Comparison of ENCODE assay signal across 17 cellular contexts in the genomic region with DNA sequence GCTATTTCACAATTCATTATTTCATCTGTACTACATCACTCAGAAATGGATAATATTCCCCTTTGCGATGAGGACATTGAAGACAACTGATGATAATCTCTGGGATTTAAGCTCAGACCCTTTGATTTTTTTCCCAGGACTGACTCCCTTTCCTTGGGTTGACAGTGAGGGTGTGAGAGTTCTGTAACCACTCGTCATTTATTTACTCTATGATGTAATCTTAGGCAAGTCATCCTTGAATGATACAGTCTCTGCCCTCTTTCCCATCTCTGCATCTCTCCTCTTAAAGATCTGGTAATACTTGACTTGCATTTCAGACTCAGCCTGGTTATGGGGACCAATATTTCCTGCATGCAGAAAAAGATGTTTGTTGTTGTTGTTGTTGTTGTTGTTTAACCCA.
DNase-seq lines count a peak whose midpoint lies in the region; ATAC-seq and TF ChIP-seq lines count a peak whose summit lies in the region.
"Had no signal": no experiment of that assay in that cellular context is flagged by ENCODE, and none has a peak within 500 bp of the region (broad histone marks: within the 10 kb centered on the region; RNA-seq: fewer than 3 reads in every experiment).

No MANE protein-coding gene starts in this region.

- ATAC-seq in GM18873 (IDR thresholded peaks at IDR 0.05; ENCODE audit: low FRiP score, unreplicated experiment) = no peak
- ATAC-seq in activated T-helper 17 cell treated with anti-CD3 and anti-CD28 coated beads, Interleukin-2, amount 50 U/mL, for 72 hours (replicated peaks) = no peak
- ATAC-seq: A549, K562 had no signal

- DNase-seq in DMS53 treated with DMSO at 0.1 percent for 48 hours (lab: John Stamatoyannopoulos, UW; ENCODE audit: unreplicated experiment) (peak; percentile 2), LNCaP clone FGC (ENCODE audit: low read depth) (peak; percentile 4), mammary epithelial cell (peak; percentile 36), mesenchymal stem cell (peak; percentile 48), SKM-1 (lab: John Stamatoyannopoulos, UW; ENCODE audit: unreplicated experiment) (no peak), NCI-H2107 (lab: John Stamatoyannopoulos, UW) (no peak)
- DNase-seq: H9, NCI-H1436 treated with DMSO at 0.1 percent for 48 hours, NCI-H2029 treated with DMSO at 0.1 percent for 48 hours, NCI-H524 treated with DMSO at 0.1 percent for 48 hours, SHP77 treated with DMSO at 0.1 percent for 48 hours had no signal

- no peak overlapping the region for H3K23ac ChIP-seq in mesenchymal stem cell (ENCODE audit: low read length in 2 of 2)

- no peak overlapping the region for H3K14ac ChIP-seq in mesenchymal stem cell (ENCODE audit: low read length in 2 of 2)

- no peak overlapping the region for H3K4ac ChIP-seq in mesenchymal stem cell (ENCODE audit: low read depth in 1 of 2, low read length in 2 of 2)

- no peaks in the 10 kb centered on the region for H3K79me2 ChIP-seq in mammary epithelial cell (ENCODE audit: insufficient read depth, low read length)

- H3K4me2 ChIP-seq in mammary epithelial cell (ENCODE audit: insufficient read depth, low read depth, low read length) (no peak overlapping the region), mesenchymal stem cell (ENCODE audit: low read length, poor library complexity, severe bottlenecking) (no peak overlapping the region)
- H3K4me2 ChIP-seq: A549 had no signal

- H3K9me3 ChIP-seq in mammary epithelial cell (replicated peaks; ENCODE audit: insufficient read depth, low read length) (no peaks in the 10 kb centered on the region), mesenchymal stem cell (ENCODE audit: control insufficient read depth, low read length) (peaks cover 4% of the 10 kb centered on the region)

- in situ Hi-C loops in mammary epithelial cell (cut with MboI; ENCODE audit: low sequenced_read_pairs in 2 of 2) = no loop called here

- H3K27me3 ChIP-seq in mammary epithelial cell (ENCODE audit: insufficient read depth, low read length) (no peaks in the 10 kb centered on the region), mesenchymal stem cell (ENCODE audit: control insufficient read depth in 1 of 2, insufficient read depth in 1 of 2, low read length in 2 of 2) (no peaks in the 10 kb centered on the region)

- no peaks in the 10 kb centered on the region for H3K4me1 Mint-ChIP-seq in activated T-helper 17 cell treated with anti-CD3 and anti-CD28 coated beads, Interleukin-2, amount 50 U/mL, for 72 hours
- H3K4me1 Mint-ChIP-seq: H9 had no signal

- H3K27ac ChIP-seq in mammary epithelial cell (ENCODE audit: insufficient read depth, low read depth, low read length) (no peak overlapping the region), mesenchymal stem cell (ENCODE audit: low read length, poor library complexity, severe bottlenecking) (no peak overlapping the region)
- H3K27ac ChIP-seq: A549, C4-2B, HL-60 had no signal

- H3K4me3 ChIP-seq in LNCaP clone FGC (ENCODE audit: low read depth, low read length) (no peak overlapping the region), mammary epithelial cell (replicated peaks in 1 of 3; ENCODE audit: insufficient read depth in 1 of 3, low read depth in 2 of 3, low read length in 3 of 3) (no peak overlapping the region), mesenchymal stem cell (ENCODE audit: insufficient read depth in 1 of 2, low read depth in 1 of 2, low read length in 2 of 2) (no peak overlapping the region)
- H3K4me3 ChIP-seq: A549, K562 had no signal

- H3K36me3 ChIP-seq in mammary epithelial cell (ENCODE audit: insufficient read depth, low read length) (no peaks in the 10 kb centered on the region), mesenchymal stem cell (ENCODE audit: control insufficient read depth in 1 of 2, insufficient read depth in 2 of 2, low read depth in 1 of 2, low read length in 2 of 2) (no peaks in the 10 kb centered on the region)

- H3K9ac ChIP-seq in mammary epithelial cell (ENCODE audit: insufficient read depth, low read length) (no peak overlapping the region), mesenchymal stem cell (ENCODE audit: low read length) (no peak overlapping the region)

- intact Hi-C loops in mammary epithelial cell (cut with micrococcal nuclease) = no loop called here

- dilution Hi-C loops in mammary epithelial cell (cut with HindIII; ENCODE audit: low sequenced_read_pairs) = no loop called here

- no peak overlapping the region for H2AK5ac ChIP-seq in mesenchymal stem cell (ENCODE audit: low read length, severe bottlenecking)

- no peak overlapping the region for H3K4me3 Mint-ChIP-seq in activated T-helper 17 cell treated with anti-CD3 and anti-CD28 coated beads, Interleukin-2, amount 50 U/mL, for 72 hours
- H3K4me3 Mint-ChIP-seq: H9 had no signal

- no peaks in the 10 kb centered on the region for H3K4me1 ChIP-seq in mammary epithelial cell (ENCODE audit: insufficient read depth, low read length)
- no peaks in the 10 kb centered on the region for H3K4me1 ChIP-seq in mesenchymal stem cell (ENCODE audit: control insufficient read depth, insufficient read depth, low read depth, low read length)
- H3K4me1 ChIP-seq: A549 had no signal

- H2BK12ac ChIP-seq in mesenchymal stem cell (ENCODE audit: low read length in 2 of 2) = no peak overlapping the region

- 45% methylated on average over 2 of the region's 2 CpGs for WGBS in mammary epithelial cell (ENCODE audit: low coverage, missing lambda C conversion rate)
- WGBS in mesenchymal stem cell = 100% methylated on average over 1 of the region's 2 CpGs

- H3K27ac Mint-ChIP-seq in activated T-helper 17 cell treated with anti-CD3 and anti-CD28 coated beads, Interleukin-2, amount 50 U/mL, for 72 hours = no peak overlapping the region
- H3K27ac Mint-ChIP-seq: H9 had no signal

- H4K8ac ChIP-seq in mesenchymal stem cell (ENCODE audit: low read length) = no peak overlapping the region

- BruUV-seq in mammary epithelial cell (replicated peaks; lab: Mats Ljungman, UMichigan) = no TSS peak

- H3K18ac ChIP-seq in mesenchymal stem cell (ENCODE audit: low read depth in 1 of 2, low read length in 2 of 2) = no peak overlapping the region

- no peak overlapping the region for H2AFZ ChIP-seq in mammary epithelial cell (ENCODE audit: low read depth, low read length)
- no peak overlapping the region for H2AFZ ChIP-seq in mesenchymal stem cell (ENCODE audit: low read depth, low read length)

- H4K91ac ChIP-seq in mesenchymal stem cell (ENCODE audit: low read length) = no peak overlapping the region

- H2BK15ac ChIP-seq in mesenchymal stem cell (ENCODE audit: low read depth, poor library complexity, severe bottlenecking) = no peak overlapping the region

- H3K36me3 Mint-ChIP-seq in activated T-helper 17 cell treated with anti-CD3 and anti-CD28 coated beads, Interleukin-2, amount 50 U/mL, for 72 hours (ENCODE audit: low read depth) = no peaks in the 10 kb centered on the region

- H3K9me3 Mint-ChIP-seq in activated T-helper 17 cell treated with anti-CD3 and anti-CD28 coated beads, Interleukin-2, amount 50 U/mL, for 72 hours = peaks cover 4% of the 10 kb centered on the region
- H3K9me3 Mint-ChIP-seq: H9 had no signal

- H4K20me1 ChIP-seq in mammary epithelial cell (ENCODE audit: insufficient read depth, low read length) = no peaks in the 10 kb centered on the region

- TF ChIP-seq CTCF in LNCaP clone FGC (IDR thresholded peaks at IDR 0.05; ENCODE audit: control insufficient read depth, extremely low read depth, insufficient read depth) (no peak), mammary epithelial cell (conservative IDR thresholded peaks at IDR 0.05 in 1 of 2, IDR thresholded peaks at IDR 0.05 in 1 of 2; ENCODE audit: extremely low read depth in 1 of 2, insufficient read depth in 1 of 2, low read depth in 1 of 2, low read length in 2 of 2) (no peak)

- no peak overlapping the region for H2BK120ac ChIP-seq in mesenchymal stem cell (ENCODE audit: low read depth, low read length)

- peaks cover 6% of the 10 kb centered on the region for H3K27me3 Mint-ChIP-seq in activated T-helper 17 cell treated with anti-CD3 and anti-CD28 coated beads, Interleukin-2, amount 50 U/mL, for 72 hours

- H3K79me1 ChIP-seq in mesenchymal stem cell (replicated peaks; ENCODE audit: low read length, poor library complexity, severe bottlenecking) = no peaks in the 10 kb centered on the region

- CTCF ChIA-PET in mammary epithelial cell (lab: Charles Lee; ENCODE audit: low non-redundant PET) = no interaction called here

- H2BK5ac ChIP-seq in mesenchymal stem cell (ENCODE audit: low read depth, low read length, poor library complexity, severe bottlenecking) = no peak overlapping the region

Comparison
In these comparisons a context has a peak if more than half of its experiments do, and no peak if none do; other contexts are left out.
1. DNase-seq: peak in DMS53 treated with DMSO at 0.1 percent for 48 hours (single experiment), LNCaP clone FGC (single experiment), mammary epithelial cell (single experiment) and mesenchymal stem cell (single experiment); none in SKM-1 (single experiment) and NCI-H2107 (single experiment).